8 cellular contexts compared by ENCODE assay signal in the genomic region with DNA sequence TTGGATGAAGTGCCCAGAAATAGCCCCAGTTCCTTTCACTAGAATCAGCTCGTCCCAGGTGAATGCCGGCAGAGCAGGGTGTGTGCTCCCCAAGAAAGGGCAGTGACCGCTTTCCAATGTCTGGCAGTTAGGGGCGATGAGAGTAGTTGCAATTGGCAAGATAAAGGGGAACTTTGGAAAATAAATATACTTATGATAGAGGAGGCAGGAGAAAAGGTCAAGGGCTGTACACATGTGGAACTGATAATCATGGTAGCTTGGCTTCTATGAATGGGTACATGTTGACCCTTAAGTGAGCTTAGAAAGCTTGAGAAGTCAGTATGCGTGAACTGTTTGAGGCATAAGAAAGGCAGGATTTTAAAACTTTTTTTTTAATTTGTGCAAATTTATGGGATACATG.
DNase-seq lines count a peak whose midpoint lies in the region; ATAC-seq, FAIRE-seq and TF ChIP-seq lines count a peak whose summit lies in the region.
"Not testable (repeated sequence)": the region's sequence is repeated elsewhere in the genome, so short reads cannot be mapped to it uniquely, and the experiment has no call there.

No MANE protein-coding gene starts in this region.

- intact Hi-C loops in esophagus muscularis mucosa (cut with DNase I); left ventricle myocardium superior (cut with micrococcal nuclease); kidney (cut with DNase I); pancreas (cut with DNase I); spleen (cut with DNase I; ENCODE audit: low total_unique reads); thyroid gland (cut with DNase I): not testable (repeated sequence)

- not testable (repeated sequence) for H3K4me1 ChIP-seq in esophagus muscularis mucosa; kidney (ENCODE audit: control insufficient read depth in 1 of 2, insufficient read depth in 1 of 2, low read depth in 1 of 2, low read length in 2 of 2); pancreas; spleen; thyroid gland

- not testable (repeated sequence) for TF ChIP-seq EP300 in esophagus muscularis mucosa (IDR thresholded peaks at IDR 0.05)

- H3K36me3 ChIP-seq in WERI-Rb-1; esophagus muscularis mucosa; kidney (ENCODE audit: control insufficient read depth in 1 of 2, insufficient read depth in 2 of 2, low read length in 2 of 2); pancreas; spleen; thyroid gland: not testable (repeated sequence)

- H3K9ac ChIP-seq in kidney (ENCODE audit: low read length in 2 of 2), result not testable (repeated sequence)

- not testable (repeated sequence) for H3K27ac ChIP-seq in WERI-Rb-1; coronary artery; esophagus muscularis mucosa (replicated peaks in 1 of 4); kidney (ENCODE audit: low read depth in 2 of 2, low read length in 2 of 2); pancreas; spleen; thyroid gland

- not testable (repeated sequence) for TF ChIP-seq POLR2A in esophagus muscularis mucosa (IDR thresholded peaks at IDR 0.05; ENCODE audit: low read depth); spleen (IDR thresholded peaks at IDR 0.05); thyroid gland (IDR thresholded peaks at IDR 0.05)

- not testable (repeated sequence) for H3K4me3 ChIP-seq in WERI-Rb-1 (ENCODE audit: low read depth, low read length); coronary artery; esophagus muscularis mucosa; kidney (ENCODE audit: low read length in 2 of 2); pancreas; spleen; thyroid gland (replicated peaks in 1 of 3)

- TF ChIP-seq CTCF in WERI-Rb-1 (IDR thresholded peaks at IDR 0.05; ENCODE audit: low read depth, low read length); coronary artery (IDR thresholded peaks at IDR 0.05); esophagus muscularis mucosa (IDR thresholded peaks at IDR 0.05); kidney (IDR thresholded peaks at IDR 0.05; ENCODE audit: borderline replicate concordance, extremely low read depth, insufficient read depth); pancreas (IDR thresholded peaks at IDR 0.05); spleen (IDR thresholded peaks at IDR 0.05 in 8 of 11, conservative IDR thresholded peaks at IDR 0.05 in 3 of 11); thyroid gland (IDR thresholded peaks at IDR 0.05): not testable (repeated sequence)

- ATAC-seq in left ventricle myocardium superior, result not testable (repeated sequence)
- peak in 3 of 4 donors; percentile 46 to 83 (median 64) for ATAC-seq in pancreas

- not testable (repeated sequence) for H3K9me3 ChIP-seq in WERI-Rb-1 (ENCODE audit: severe bottlenecking); esophagus muscularis mucosa; kidney (ENCODE audit: control insufficient read depth in 1 of 2, low read length in 2 of 2); pancreas; spleen; thyroid gland

- 93% methylated on average over 3 of the region's 5 CpGs for WGBS in esophagus muscularis mucosa
- WGBS in pancreas, 2 donors, result 32 to 40% methylated on average over 4 of the region's 5 CpGs
- WGBS in spleen, 5 donors, result 84 to 98% (median 89%) methylated on average over 4 of the region's 5 CpGs
- 78 to 79% methylated on average over 4 of the region's 5 CpGs for WGBS in thyroid gland, 2 donors

- not testable (repeated sequence) for FAIRE-seq in kidney (lab: Jason Lieb, UNC); pancreas (lab: Jason Lieb, UNC)

- DNase-seq in WERI-Rb-1, result peak; percentile 0
- peak; percentile 33 for DNase-seq in coronary artery (ENCODE audit: low spot score)
- DNase-seq in esophagus muscularis mucosa (ENCODE audit: extremely low spot score), result peak; percentile 12
- peak; percentile 1 for DNase-seq in left ventricle myocardium superior
- peak; percentile 18 for DNase-seq in kidney
- peak in 2 of 6 donors; percentile 3 to 25 for DNase-seq in pancreas
- DNase-seq in spleen, result peak; percentile 1
- peak; percentile 1 to 6 for DNase-seq in thyroid gland

- H3K27me3 ChIP-seq in WERI-Rb-1 (ENCODE audit: insufficient read depth, low read depth, severe bottlenecking); esophagus muscularis mucosa; pancreas; spleen (replicated peaks in 1 of 7); thyroid gland: not testable (repeated sequence)
